Comparison of ENCODE assay signal across 15 cellular contexts in the genomic region with DNA sequence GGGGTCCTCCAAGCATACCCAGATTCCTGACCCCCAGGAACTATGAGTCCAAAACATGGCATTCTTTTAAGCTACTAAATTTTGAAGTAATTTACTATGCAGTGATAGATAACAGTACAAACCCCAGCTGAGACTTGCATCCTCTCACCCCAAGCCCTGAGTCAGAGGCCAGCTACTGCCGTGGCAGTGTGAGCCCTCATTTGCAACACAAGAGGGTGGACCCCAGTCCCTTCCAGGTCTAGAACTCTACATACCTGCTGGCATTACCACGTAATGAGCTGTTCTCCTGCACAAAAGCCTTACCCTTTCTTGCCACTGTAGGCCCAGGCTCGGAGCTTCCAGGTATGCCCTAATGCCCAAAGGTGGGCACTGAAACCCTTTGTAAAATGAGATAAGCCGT.
"Had no signal": no experiment of that assay in that cellular context is flagged by ENCODE, and none has a peak within 500 bp of the region (broad histone marks: within the 10 kb centered on the region; RNA-seq: fewer than 3 reads in every experiment).

No MANE protein-coding gene starts in this region.

- H3K9me3 ChIP-seq: colonic mucosa, stomach, thoracic aorta, transverse colon had no signal

- H3K4me2 ChIP-seq: hepatocyte had no signal

- DNase-seq: colonic mucosa; dermis blood vessel endothelial cell; foreskin melanocyte; head of caudate nucleus; midbrain; stimulated activated CD4-positive, alpha-beta T cell treated with anti-CD3 and anti-CD28 coated beads, Interleukin-2, amount 100 ng/mL, for 24 hours; stimulated activated CD4-positive, alpha-beta T cell treated with anti-CD3 and anti-CD28 coated beads, Interleukin-4, amount 100 ng/mL, for 4 hours; stimulated activated naive CD4-positive, alpha-beta T cell; stomach; substantia nigra; transverse colon had no signal

- FAIRE-seq: islet of Langerhans had no signal

- H3K27me3 ChIP-seq: colonic mucosa, hepatocyte, stomach, transverse colon had no signal

- H3K27ac ChIP-seq: colonic mucosa, hepatocyte, stomach, thoracic aorta, transverse colon had no signal

- H3K4me3 Mint-ChIP-seq: natural killer cell treated with Interleukin-12 subunit alpha and Interleukin-12 subunit beta and Interleukin-15 and Interleukin-18, amount 100 ng/mL, for 72 hours had no signal

- H3K27ac Mint-ChIP-seq: natural killer cell treated with Interleukin-12 subunit alpha and Interleukin-12 subunit beta and Interleukin-15 and Interleukin-18, amount 100 ng/mL, for 72 hours had no signal

- H3K36me3 ChIP-seq: colonic mucosa, stomach, thoracic aorta, transverse colon had no signal

- H3K36me3 Mint-ChIP-seq: natural killer cell treated with Interleukin-12 subunit alpha and Interleukin-12 subunit beta and Interleukin-15 and Interleukin-18, amount 100 ng/mL, for 72 hours had no signal

- H3K4me1 ChIP-seq: colonic mucosa had no signal

- H3K4me3 ChIP-seq: colonic mucosa, hepatocyte, stomach, thoracic aorta, transverse colon had no signal

- H2AFZ ChIP-seq: hepatocyte had no signal
